In genomic region chr4:109276482-109277095, GRCh38 we compare ENCODE assay signal across 14 cellular contexts. TPM values are rescaled to one million over a fixed set of nuclear protein-coding genes. Genes with fewer than 3 reads are reported as not detected.
A peak's percentile ranks its signal among the peaks of the same experiment; 100 is the strongest.
DNase-seq lines count a peak whose midpoint lies in the region; ATAC-seq and TF ChIP-seq lines count a peak whose summit lies in the region.
"Had no signal": no experiment of that assay in that cellular context is flagged by ENCODE, and none has a peak within 500 bp of the region (broad histone marks: within the 10 kb centered on the region; RNA-seq: fewer than 3 reads in every experiment).

No MANE protein-coding gene starts in this region.

- no peaks in the 10 kb centered on the region for H3K9me3 ChIP-seq in CD4-positive, alpha-beta memory T cell (ENCODE audit: control insufficient read depth in 1 of 2, low read length in 2 of 2)
- no peaks in the 10 kb centered on the region for H3K9me3 ChIP-seq in HAP-1
- H3K9me3 ChIP-seq: pancreas had no signal

- peaks cover 15% of the 10 kb centered on the region for H3K4me1 Mint-ChIP-seq in activated CD8-positive, alpha-beta T cell treated with anti-CD3 and anti-CD28 coated beads for 36 hours (ENCODE audit: low read depth)
- H3K4me1 Mint-ChIP-seq in CD4-positive, alpha-beta memory T cell, result no peaks in the 10 kb centered on the region

- H3K4me1 ChIP-seq in CD4-positive, alpha-beta memory T cell (ENCODE audit: insufficient read depth, low read length), result no peaks in the 10 kb centered on the region
- H3K4me1 ChIP-seq in HAP-1, result peaks cover 10% of the 10 kb centered on the region
- H3K4me1 ChIP-seq: pancreas had no signal

- no peak for TF ChIP-seq CTCF in activated CD8-positive, alpha-beta T cell treated with anti-CD3 and anti-CD28 coated beads for 36 hours (IDR thresholded peaks at IDR 0.05)

- ATAC-seq in GM18867 (IDR thresholded peaks at IDR 0.05; ENCODE audit: unreplicated experiment), result peak; percentile 89
- peak; percentile 75 for ATAC-seq in GM21381 (IDR thresholded peaks at IDR 0.05; ENCODE audit: unreplicated experiment)
- ATAC-seq in HG03060 (IDR thresholded peaks at IDR 0.05; ENCODE audit: low read depth, unreplicated experiment), result peak; percentile 33
- peak; percentile 92 for ATAC-seq in activated CD8-positive, alpha-beta T cell treated with anti-CD3 and anti-CD28 coated beads for 36 hours
- ATAC-seq: pancreas had no signal

- no peak overlapping the region for H3K4me3 ChIP-seq in CD4-positive, alpha-beta memory T cell (ENCODE audit: low read length in 2 of 2)
- H3K4me3 ChIP-seq in HAP-1, result no peak overlapping the region
- H3K4me3 ChIP-seq: pancreas had no signal

- H3K27me3 ChIP-seq in CD4-positive, alpha-beta memory T cell (ENCODE audit: insufficient read depth, low read length), result no peaks in the 10 kb centered on the region
- H3K27me3 ChIP-seq in HAP-1 (ENCODE audit: low read depth), result no peaks in the 10 kb centered on the region
- H3K27me3 ChIP-seq: pancreas had no signal

- in situ Hi-C loops in HAP-1 (cut with MboI; ENCODE audit: low sequenced_read_pairs), result no loop called here

- no peak overlapping the region for H3K4me3 Mint-ChIP-seq in activated CD8-positive, alpha-beta T cell treated with anti-CD3 and anti-CD28 coated beads for 36 hours
- no peak overlapping the region for H3K4me3 Mint-ChIP-seq in CD4-positive, alpha-beta memory T cell
- H3K4me3 Mint-ChIP-seq: CD4-positive, CD25-positive, alpha-beta regulatory T cell had no signal

- POLR2A ChIA-PET in activated CD8-positive, alpha-beta T cell treated with anti-CD3 and anti-CD28 coated beads for 36 hours (lab: Charles Lee), result no interaction called here
- POLR2A ChIA-PET in CD4-positive, alpha-beta memory T cell (lab: Charles Lee; ENCODE audit: partially characterized antibody), result no interaction called here

- peak; percentile 33 for DNase-seq in activated CD8-positive, alpha-beta T cell treated with anti-CD3 and anti-CD28 coated beads for 36 hours
- DNase-seq in CD4-positive, alpha-beta memory T cell, result no peak
- no peak for DNase-seq in NOMO-1 (lab: John Stamatoyannopoulos, UW; ENCODE audit: unreplicated experiment in 2 of 2)
- DNase-seq in NCI-H1694 treated with DMSO at 0.1 percent for 48 hours (lab: John Stamatoyannopoulos, UW), result no peak
- DNase-seq in HAP-1 (ENCODE audit: low spot score in 2 of 2), result no peak
- DNase-seq: activated naive CD4-positive, alpha-beta T cell treated with anti-CD3 and anti-CD28 coated beads, Interleukin-2, amount 50 U/mL, for 16 hours; CD4-positive, CD25-positive, alpha-beta regulatory T cell; head of caudate nucleus; NCI-H2171; pancreas; stimulated activated CD4-positive, alpha-beta T cell treated with anti-CD3 and anti-CD28 coated beads, Interleukin-4, amount 100 ng/mL, for 1 hour had no signal

- no peak overlapping the region for H3K27ac Mint-ChIP-seq in activated CD8-positive, alpha-beta T cell treated with anti-CD3 and anti-CD28 coated beads for 36 hours
- no peak overlapping the region for H3K27ac Mint-ChIP-seq in CD4-positive, alpha-beta memory T cell
- H3K27ac Mint-ChIP-seq: CD4-positive, CD25-positive, alpha-beta regulatory T cell had no signal

- no peaks in the 10 kb centered on the region for H3K36me3 ChIP-seq in CD4-positive, alpha-beta memory T cell (ENCODE audit: insufficient read depth, low read length)
- H3K36me3 ChIP-seq in HAP-1 (replicated peaks), result no peaks in the 10 kb centered on the region
- H3K36me3 ChIP-seq: pancreas had no signal

- H3K27ac ChIP-seq in CD4-positive, alpha-beta memory T cell (ENCODE audit: low read depth, low read length), result no peak overlapping the region
- H3K27ac ChIP-seq: pancreas had no signal

- H3K36me3 Mint-ChIP-seq in activated CD8-positive, alpha-beta T cell treated with anti-CD3 and anti-CD28 coated beads for 36 hours (ENCODE audit: low read depth), result no peaks in the 10 kb centered on the region
- no peaks in the 10 kb centered on the region for H3K36me3 Mint-ChIP-seq in CD4-positive, alpha-beta memory T cell
- H3K36me3 Mint-ChIP-seq: CD4-positive, CD25-positive, alpha-beta regulatory T cell had no signal

- intact Hi-C loops in activated CD8-positive, alpha-beta T cell treated with anti-CD3 and anti-CD28 coated beads for 36 hours (cut with micrococcal nuclease), result no loop called here
- intact Hi-C loops in CD4-positive, alpha-beta memory T cell (cut with micrococcal nuclease), result no loop called here

- H3K9me3 Mint-ChIP-seq in activated CD8-positive, alpha-beta T cell treated with anti-CD3 and anti-CD28 coated beads for 36 hours, result no peaks in the 10 kb centered on the region
- no peaks in the 10 kb centered on the region for H3K9me3 Mint-ChIP-seq in CD4-positive, alpha-beta memory T cell
- H3K9me3 Mint-ChIP-seq: CD4-positive, CD25-positive, alpha-beta regulatory T cell had no signal

- peaks cover 11% of the 10 kb centered on the region for H3K27me3 Mint-ChIP-seq in activated CD8-positive, alpha-beta T cell treated with anti-CD3 and anti-CD28 coated beads for 36 hours
- peaks cover 3 to 16% of the 10 kb centered on the region in 2 donors for H3K27me3 Mint-ChIP-seq in CD4-positive, alpha-beta memory T cell

- CTCF ChIA-PET in activated CD8-positive, alpha-beta T cell treated with anti-CD3 and anti-CD28 coated beads for 36 hours (lab: Charles Lee), result no interaction called here
- CTCF ChIA-PET in CD4-positive, alpha-beta memory T cell (lab: Charles Lee; ENCODE audit: partially characterized antibody), result no interaction called here

RNA-seq across cellular contexts. Expression of gene COL25A1, which starts 25.9 kb away (rescaled TPM):
- not detected for total RNA-seq in activated CD8-positive, alpha-beta T cell treated with anti-CD3 and anti-CD28 coated beads for 36 hours
- under 1 TPM; 0.06 to 0.44 TPM for total RNA-seq in CD4-positive, alpha-beta memory T cell
- under 1 TPM in 1 of 2 donors, not detected in 1; 0.55 TPM for polyA plus RNA-seq in CD4-positive, alpha-beta memory T cell
- total RNA-seq: CD4-positive, CD25-positive, alpha-beta regulatory T cell had no signal

Comparison
In these comparisons a context has a peak if more than half of its experiments do, and no peak if none do; other contexts are left out.
1. ATAC-seq: peak in every context shown above with its lines; median percentile 92 in activated CD8-positive, alpha-beta T cell treated with anti-CD3 and anti-CD28 coated beads for 36 hours; 89 in GM18867; 75 in GM21381; 33 in HG03060.